Comparison of ENCODE assay signal across 16 cellular contexts in genomic region chr7:157441023-157441399, GRCh38.
"Had no signal": no experiment of that assay in that cellular context is flagged by ENCODE, and none has a peak within 500 bp of the region (broad histone marks: within the 10 kb centered on the region; RNA-seq: fewer than 3 reads in every experiment).

No MANE protein-coding gene starts in this region.

- DNase-seq: activated CD4-positive, alpha-beta T cell treated with anti-CD3 and anti-CD28 coated beads for 1 hour; activated CD8-positive, alpha-beta T cell treated with anti-CD3 and anti-CD28 coated beads for 36 hours; activated T-cell treated with anti-CD3 and anti-CD28 coated beads for 4 hours; amygdala; cerebellar nuclear complex; dermis blood vessel endothelial cell; endodermal cell; erythroblast; natural killer cell; occipital lobe; stimulated activated CD4-positive, alpha-beta T cell treated with anti-CD3 and anti-CD28 coated beads, Interleukin-15, amount 100 ng/mL, for 24 hours; stimulated activated CD4-positive, alpha-beta T cell treated with anti-CD3 and anti-CD28 coated beads, Interleukin-4, amount 100 ng/mL, for 24 hours; stimulated activated naive CD8-positive, alpha-beta T cell treated with anti-CD3 and anti-CD28 coated beads, Interleukin-15, amount 100 ng/mL, for 72 hours; SW 1271 had no signal

- H3K36me3 ChIP-seq: thoracic aorta had no signal

- H3K27ac ChIP-seq: thoracic aorta had no signal

- H3K9me3 Mint-ChIP-seq: activated CD8-positive, alpha-beta T cell treated with anti-CD3 and anti-CD28 coated beads for 36 hours; natural killer cell; stimulated activated naive CD8-positive, alpha-beta T cell treated with anti-CD3 and anti-CD28 coated beads, Interleukin-15, amount 100 ng/mL, for 72 hours had no signal

- H3K4me1 Mint-ChIP-seq: endodermal cell; natural killer cell; stimulated activated naive CD8-positive, alpha-beta T cell treated with anti-CD3 and anti-CD28 coated beads, Interleukin-15, amount 100 ng/mL, for 72 hours had no signal

- H3K9me3 ChIP-seq: thoracic aorta had no signal

- H3K4me3 ChIP-seq: thoracic aorta had no signal

- H3K36me3 Mint-ChIP-seq: activated naive CD8-positive, alpha-beta T cell; natural killer cell had no signal

- H3K4me3 Mint-ChIP-seq: activated CD8-positive, alpha-beta T cell treated with anti-CD3 and anti-CD28 coated beads for 36 hours; activated naive CD8-positive, alpha-beta T cell; endodermal cell; natural killer cell; stimulated activated naive CD8-positive, alpha-beta T cell treated with anti-CD3 and anti-CD28 coated beads, Interleukin-15, amount 100 ng/mL, for 72 hours had no signal

- H3K27ac Mint-ChIP-seq: activated CD8-positive, alpha-beta T cell treated with anti-CD3 and anti-CD28 coated beads for 36 hours; activated naive CD8-positive, alpha-beta T cell; endodermal cell; natural killer cell had no signal

- ATAC-seq: activated CD8-positive, alpha-beta T cell treated with anti-CD3 and anti-CD28 coated beads for 36 hours; natural killer cell; stimulated activated naive CD8-positive, alpha-beta T cell treated with anti-CD3 and anti-CD28 coated beads, Interleukin-15, amount 100 ng/mL, for 72 hours had no signal

- H3K27me3 Mint-ChIP-seq: activated CD8-positive, alpha-beta T cell treated with anti-CD3 and anti-CD28 coated beads for 36 hours; activated naive CD8-positive, alpha-beta T cell had no signal
